In genomic region chr7:43756368-43757072, GRCh38 we compare ENCODE assay signal across 8 cellular contexts. TPM values are rescaled to one million over a fixed set of nuclear protein-coding genes. Genes with fewer than 3 reads are reported as not detected.
DNase-seq lines count a peak whose midpoint lies in the region; ATAC-seq lines count a peak whose summit lies in the region.

No MANE protein-coding gene starts in this region.

- H3K4me1 ChIP-seq in CD8-positive, alpha-beta memory T cell (ENCODE audit: insufficient read depth, low read length): peaks cover 11% of the 10 kb centered on the region
- H3K4me1 ChIP-seq in HAP-1 (peaks cover 8% of the 10 kb centered on the region), mesendoderm (ENCODE audit: control insufficient read depth, low read depth, low read length) (peaks cover 2% of the 10 kb centered on the region)

- H3K4ac ChIP-seq in mesendoderm (ENCODE audit: low read depth, low read length): no peak overlapping the region

- H3K27me3 Mint-ChIP-seq in CD8-positive, alpha-beta memory T cell: peaks cover 2 to 8% of the 10 kb centered on the region in 2 donors
- H3K27me3 Mint-ChIP-seq in activated CD8-positive, alpha-beta T cell treated with anti-CD3 and anti-CD28 coated beads, Interleukin-2, amount 10 ng/mL, durations not matched to agents 7 days and 5 days (ENCODE audit: low read depth): peaks cover 4% of the 10 kb centered on the region
- H3K27me3 Mint-ChIP-seq in memory B cell: peaks cover 2% of the 10 kb centered on the region

- peaks cover 19 to 32% (median 30%) of the 10 kb centered on the region in 3 donors for H3K4me1 Mint-ChIP-seq in CD8-positive, alpha-beta memory T cell
- H3K4me1 Mint-ChIP-seq in activated CD8-positive, alpha-beta T cell treated with anti-CD3 and anti-CD28 coated beads, Interleukin-2, amount 10 ng/mL, durations not matched to agents 7 days and 5 days (ENCODE audit: low read depth): peaks cover 33% of the 10 kb centered on the region
- H3K4me1 Mint-ChIP-seq in memory B cell: peaks cover 6% of the 10 kb centered on the region

- H3K79me2 ChIP-seq in mesendoderm (ENCODE audit: control insufficient read depth, insufficient read depth, low read length): no peaks in the 10 kb centered on the region

- H2BK120ac ChIP-seq in mesendoderm (ENCODE audit: low read depth, low read length): no peak overlapping the region

- peak overlapping the region in 4 of 8 donors; percentile 0 to 83 (median 42) for H3K27ac Mint-ChIP-seq in CD8-positive, alpha-beta memory T cell
- no peak overlapping the region for H3K27ac Mint-ChIP-seq in activated CD8-positive, alpha-beta T cell treated with anti-CD3 and anti-CD28 coated beads, Interleukin-2, amount 10 ng/mL, durations not matched to agents 7 days and 5 days
- no peak overlapping the region for H3K27ac Mint-ChIP-seq in memory B cell

- H3K36me3 Mint-ChIP-seq in CD8-positive, alpha-beta memory T cell: peaks cover 0 to 3% (median 0%) of the 10 kb centered on the region in 3 donors
- peaks cover 5% of the 10 kb centered on the region for H3K36me3 Mint-ChIP-seq in activated CD8-positive, alpha-beta T cell treated with anti-CD3 and anti-CD28 coated beads, Interleukin-2, amount 10 ng/mL, durations not matched to agents 7 days and 5 days (ENCODE audit: low read depth)
- H3K36me3 Mint-ChIP-seq in memory B cell: no peaks in the 10 kb centered on the region

- no peak overlapping the region for H3K23ac ChIP-seq in mesendoderm (ENCODE audit: low read length)

- no peak overlapping the region for H2BK15ac ChIP-seq in mesendoderm (replicated peaks; ENCODE audit: low read depth)

- no peak overlapping the region for H3K9ac ChIP-seq in mesendoderm (ENCODE audit: low read length)

- POLR2A ChIA-PET in CD8-positive, alpha-beta memory T cell (lab: Charles Lee): interaction anchor here (0.6 kb wide), 1 partner anchor 92 kb away, joined by 3 read pairs; no protein-coding TSS in a partner anchor
- POLR2A ChIA-PET in activated CD8-positive, alpha-beta T cell treated with anti-CD3 and anti-CD28 coated beads, Interleukin-2, amount 10 ng/mL, durations not matched to agents 7 days and 5 days (lab: Charles Lee): no interaction called here

- no peak overlapping the region for H4K8ac ChIP-seq in mesendoderm (ENCODE audit: low read depth, low read length)

- ATAC-seq in HG02870 (IDR thresholded peaks at IDR 0.05; ENCODE audit: unreplicated experiment) (peak; percentile 46), memory B cell (ENCODE audit: low read depth) (no peak), GM21515 (IDR thresholded peaks at IDR 0.05; ENCODE audit: unreplicated experiment) (no peak), HG02840 (IDR thresholded peaks at IDR 0.05; ENCODE audit: low FRiP score, unreplicated experiment) (no peak)
- no peak for ATAC-seq in activated CD8-positive, alpha-beta T cell treated with anti-CD3 and anti-CD28 coated beads, Interleukin-2, amount 10 ng/mL, durations not matched to agents 7 days and 5 days

- no peak overlapping the region for H3K18ac ChIP-seq in mesendoderm (ENCODE audit: low read length)

- no peaks in the 10 kb centered on the region for H3K9me3 ChIP-seq in CD8-positive, alpha-beta memory T cell (ENCODE audit: low read length)
- H3K9me3 ChIP-seq in HAP-1: no peaks in the 10 kb centered on the region

- H3K9me3 Mint-ChIP-seq in CD8-positive, alpha-beta memory T cell: no peaks in the 10 kb centered on the region
- no peaks in the 10 kb centered on the region for H3K9me3 Mint-ChIP-seq in activated CD8-positive, alpha-beta T cell treated with anti-CD3 and anti-CD28 coated beads, Interleukin-2, amount 10 ng/mL, durations not matched to agents 7 days and 5 days (ENCODE audit: insufficient read depth)
- H3K9me3 Mint-ChIP-seq in memory B cell: no peaks in the 10 kb centered on the region

- in situ Hi-C loops in HAP-1 (cut with MboI; ENCODE audit: low sequenced_read_pairs): no loop called here

- DNase-seq in CD8-positive, alpha-beta memory T cell: no peak
- DNase-seq in activated CD8-positive, alpha-beta T cell treated with anti-CD3 and anti-CD28 coated beads, Interleukin-2, amount 10 ng/mL, durations not matched to agents 7 days and 5 days: no peak
- DNase-seq in memory B cell (ENCODE audit: low spot score in 2 of 2) (no peak), HAP-1 (ENCODE audit: low spot score in 2 of 2) (no peak), mesendoderm (no peak)

- H3K27me3 ChIP-seq in CD8-positive, alpha-beta memory T cell (ENCODE audit: insufficient read depth, low read length, poor library complexity, severe bottlenecking): no peaks in the 10 kb centered on the region
- no peaks in the 10 kb centered on the region for H3K27me3 ChIP-seq in HAP-1 (ENCODE audit: low read depth)
- peaks cover 2% of the 10 kb centered on the region for H3K27me3 ChIP-seq in mesendoderm (ENCODE audit: insufficient read depth, low read length, poor library complexity)

- H4K5ac ChIP-seq in mesendoderm (ENCODE audit: low read length): no peak overlapping the region

- peak overlapping the region; percentile 51 for H3K27ac ChIP-seq in CD8-positive, alpha-beta memory T cell (ENCODE audit: low read depth, low read length)
- H3K27ac ChIP-seq in mesendoderm (ENCODE audit: low read depth, low read length): no peak overlapping the region

- H3K4me3 ChIP-seq in CD8-positive, alpha-beta memory T cell (ENCODE audit: low read length): no peak overlapping the region
- H3K4me3 ChIP-seq in HAP-1 (no peak overlapping the region), mesendoderm (ENCODE audit: low read length) (no peak overlapping the region)

- H2BK5ac ChIP-seq in mesendoderm (ENCODE audit: low read length): no peak overlapping the region

- no peak overlapping the region for H3K4me2 ChIP-seq in mesendoderm (ENCODE audit: low read length)

- CTCF ChIA-PET in CD8-positive, alpha-beta memory T cell (lab: Charles Lee): interaction anchor here (1.0 to 1.4 kb wide), 3 partner anchors 83 to 174 kb away, joined by 3 read pairs; partner anchors contain the start of gene STK17A
- CTCF ChIA-PET in activated CD8-positive, alpha-beta T cell treated with anti-CD3 and anti-CD28 coated beads, Interleukin-2, amount 10 ng/mL, durations not matched to agents 7 days and 5 days (lab: Charles Lee): interaction anchor here (0.8 to 1.7 kb wide), 3 partner anchors 21 to 83 kb away, joined by 3 to 4 read pairs (median 4); no protein-coding TSS in a partner anchor

- whole genome bisulfite sequencing in mesendoderm (ENCODE audit: extremely low coverage, insufficient coverage, low lambda C conversion rate): no CpG with 5 or more reads among the region's 1 CpG

- H3K56ac ChIP-seq in mesendoderm (ENCODE audit: low read length): no peak overlapping the region

- no peaks in the 10 kb centered on the region for H3K79me1 ChIP-seq in mesendoderm (ENCODE audit: low read length)

- peak overlapping the region; percentile 35 to 87 (median 81) for H3K4me3 Mint-ChIP-seq in CD8-positive, alpha-beta memory T cell
- peak overlapping the region; percentile 69 for H3K4me3 Mint-ChIP-seq in activated CD8-positive, alpha-beta T cell treated with anti-CD3 and anti-CD28 coated beads, Interleukin-2, amount 10 ng/mL, durations not matched to agents 7 days and 5 days
- H3K4me3 Mint-ChIP-seq in memory B cell: peak overlapping the region; percentile 83

- H2AK5ac ChIP-seq in mesendoderm (ENCODE audit: low read length): no peak overlapping the region

- H3K36me3 ChIP-seq in CD8-positive, alpha-beta memory T cell (ENCODE audit: insufficient read depth, low read length): no peaks in the 10 kb centered on the region
- no peaks in the 10 kb centered on the region for H3K36me3 ChIP-seq in HAP-1 (replicated peaks)
- H3K36me3 ChIP-seq in mesendoderm (ENCODE audit: control insufficient read depth, insufficient read depth, low read length): no peaks in the 10 kb centered on the region

RNA-seq across cellular contexts. Expression of gene BLVRA, which starts 2.0 kb away (rescaled TPM):
- total RNA-seq in CD8-positive, alpha-beta memory T cell: 10 to 100 TPM; 26.8 to 30.1 TPM
- 52.6 TPM for polyA plus RNA-seq in CD8-positive, alpha-beta memory T cell
- total RNA-seq in activated CD8-positive, alpha-beta T cell treated with anti-CD3 and anti-CD28 coated beads, Interleukin-2, amount 10 ng/mL, durations not matched to agents 7 days and 5 days: 10 to 100 TPM; 25.7 to 29.2 TPM
- polyA plus RNA-seq in mesendoderm (2013, experiment 1 of 2): 19.1 TPM
- polyA plus RNA-seq in mesendoderm (2013, experiment 2 of 2): 17.7 TPM

RNA-seq across cellular contexts. Expression of gene COA1, which starts 27.2 kb away (rescaled TPM):
- total RNA-seq in CD8-positive, alpha-beta memory T cell: 10 to 100 TPM; 75.9 to 81.6 TPM
- polyA plus RNA-seq in CD8-positive, alpha-beta memory T cell: 68.9 TPM
- 10 to 100 TPM; 52.0 to 52.7 TPM for total RNA-seq in activated CD8-positive, alpha-beta T cell treated with anti-CD3 and anti-CD28 coated beads, Interleukin-2, amount 10 ng/mL, durations not matched to agents 7 days and 5 days
- 129 TPM for polyA plus RNA-seq in mesendoderm (2013, experiment 1 of 2)
- polyA plus RNA-seq in mesendoderm (2013, experiment 2 of 2): 132 TPM
